ENCODE assay signal across 9 cellular contexts in the genomic region with DNA sequence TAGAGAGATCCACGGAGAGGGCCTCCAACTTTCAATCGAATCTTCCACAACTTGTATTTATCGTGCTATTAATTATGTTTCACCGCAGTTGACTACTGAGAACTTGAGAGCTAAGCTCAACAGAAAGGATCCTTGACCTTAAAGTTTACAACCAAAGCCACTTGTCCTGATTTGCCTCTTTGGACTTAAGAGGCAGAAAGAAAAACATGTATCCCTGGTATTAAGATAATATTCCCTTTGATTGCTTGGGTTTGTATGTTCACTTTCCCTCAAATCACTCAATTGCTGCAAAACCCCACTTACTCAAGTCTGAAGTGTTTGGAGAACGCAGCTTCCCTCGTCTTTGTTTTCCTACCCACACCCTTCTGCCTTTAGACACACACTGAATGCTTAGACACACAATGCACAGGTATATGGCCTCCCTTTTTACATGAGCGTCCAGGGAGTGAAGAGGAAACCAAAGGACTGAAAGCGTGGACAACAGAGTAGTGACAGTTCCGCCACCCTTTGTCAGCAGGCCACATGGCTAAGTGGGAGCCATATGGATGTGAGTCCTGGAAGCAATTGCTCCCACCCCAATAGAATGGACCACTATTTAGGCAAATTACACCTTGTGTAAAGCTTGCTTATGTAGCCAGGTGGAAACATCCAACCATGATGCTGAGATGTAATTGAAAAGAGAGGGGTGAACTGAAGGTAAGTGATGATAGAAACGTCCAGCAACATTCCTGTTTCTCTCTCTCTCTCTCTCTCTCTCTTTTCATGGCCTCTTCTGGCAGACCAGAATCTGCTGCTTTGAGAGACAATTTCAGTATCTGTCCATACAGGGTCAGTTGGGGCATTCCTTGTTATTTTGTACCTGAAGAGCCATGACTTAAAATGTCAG. TPM values are rescaled to one million over a fixed set of nuclear protein-coding genes. Genes with fewer than 3 reads are reported as not detected.
DNase-seq lines count a peak whose midpoint lies in the region; ATAC-seq and TF ChIP-seq lines count a peak whose summit lies in the region.
"Had no signal": no experiment of that assay in that cellular context is flagged by ENCODE, and none has a peak within 500 bp of the region (broad histone marks: within the 10 kb centered on the region; RNA-seq: fewer than 3 reads in every experiment).

No MANE protein-coding gene starts in this region.

- H3K9me2 ChIP-seq in neural cell (ENCODE audit: insufficient read depth, low read length) = no peaks in the 10 kb centered on the region

- TF ChIP-seq EP300 in neural cell (conservative IDR thresholded peaks at IDR 0.05; ENCODE audit: poor library complexity, severe bottlenecking) = no peak

- peak overlapping the region; percentile 65 to 76 for H3K4me3 ChIP-seq in duodenal mucosa (ENCODE audit: low read depth in 1 of 2, low read length in 2 of 2)
- H3K4me3 ChIP-seq in neural cell (ENCODE audit: low read length) = peak overlapping the region; percentile 86

- no peak for ATAC-seq in HG02798 (IDR thresholded peaks at IDR 0.05; ENCODE audit: poor library complexity, unreplicated experiment)
- no peak for ATAC-seq in GM18520 (IDR thresholded peaks at IDR 0.05; ENCODE audit: unreplicated experiment)

- H3K79me2 ChIP-seq in neural cell (replicated peaks; ENCODE audit: insufficient read depth, low read length) = no peaks in the 10 kb centered on the region

- no peaks in the 10 kb centered on the region for H4K20me1 ChIP-seq in neural cell (ENCODE audit: insufficient read depth)

- H3K9me3 ChIP-seq in duodenal mucosa (ENCODE audit: control insufficient read depth in 1 of 2, low read length in 2 of 2) = no peaks in the 10 kb centered on the region
- no peaks in the 10 kb centered on the region for H3K9me3 ChIP-seq in neural cell (ENCODE audit: low read length)
- H3K9me3 ChIP-seq: upper lobe of left lung had no signal

- H2AFZ ChIP-seq in neural cell (ENCODE audit: low read depth, low read length) = no peak overlapping the region

- peaks cover 3% of the 10 kb centered on the region for H3F3A ChIP-seq in neural cell (ENCODE audit: insufficient read depth, low read length, poor library complexity, severe bottlenecking)

- peak overlapping the region in 1 of 2 donors; percentile 60 for H3K9ac ChIP-seq in duodenal mucosa (ENCODE audit: low read depth in 1 of 2, low read length in 2 of 2)
- no peak overlapping the region for H3K9ac ChIP-seq in neural cell (ENCODE audit: low read length)

- H3K4me2 ChIP-seq in neural cell (ENCODE audit: low read length) = no peak overlapping the region

- peaks cover 32 to 45% of the 10 kb centered on the region in 2 donors for H3K4me1 ChIP-seq in duodenal mucosa (ENCODE audit: control insufficient read depth in 1 of 2, insufficient read depth in 2 of 2, low read length in 2 of 2)

- DNase-seq in NCI-H1417 (lab: John Stamatoyannopoulos, UW) (peak in 2 of 3 experiments; percentile 69 to 84), NCI-H1417 treated with DMSO at 0.1 percent for 48 hours (lab: John Stamatoyannopoulos, UW) (no peak), NCI-H1930 (lab: John Stamatoyannopoulos, UW) (peak; percentile 24 to 33)
- DNase-seq in stimulated activated naive CD4-positive, alpha-beta T cell (lab: John Stamatoyannopoulos, UW) = no peak

- peaks cover 4 to 8% of the 10 kb centered on the region in 2 donors for H3K27me3 ChIP-seq in duodenal mucosa (ENCODE audit: control insufficient read depth in 1 of 2, insufficient read depth in 2 of 2, low read length in 2 of 2)
- H3K27me3 ChIP-seq in neural cell (ENCODE audit: insufficient read depth, low read depth, low read length) = peaks cover 17% of the 10 kb centered on the region

- TF ChIP-seq RAD21 in neural cell (conservative IDR thresholded peaks at IDR 0.05) = no peak

- H3K27ac ChIP-seq in duodenal mucosa (ENCODE audit: low read depth, low read length) (peak overlapping the region; percentile 6), neural cell (ENCODE audit: low read length) (no peak overlapping the region)

- H3K36me3 ChIP-seq in duodenal mucosa (ENCODE audit: control insufficient read depth in 1 of 2, insufficient read depth in 2 of 2, low read length in 2 of 2) (no peaks in the 10 kb centered on the region), neural cell (ENCODE audit: insufficient read depth, low read length) (no peaks in the 10 kb centered on the region)
- H3K36me3 ChIP-seq: upper lobe of left lung had no signal

- TF ChIP-seq CTCF in neural cell (IDR thresholded peaks at IDR 0.05; ENCODE audit: poor library complexity, severe bottlenecking) = no peak

TF ChIP-seq in neural cell, 6 proteins besides CTCF, POLR2A, EP300 and RAD21:
- TF ChIP-seq, protein P1, sequence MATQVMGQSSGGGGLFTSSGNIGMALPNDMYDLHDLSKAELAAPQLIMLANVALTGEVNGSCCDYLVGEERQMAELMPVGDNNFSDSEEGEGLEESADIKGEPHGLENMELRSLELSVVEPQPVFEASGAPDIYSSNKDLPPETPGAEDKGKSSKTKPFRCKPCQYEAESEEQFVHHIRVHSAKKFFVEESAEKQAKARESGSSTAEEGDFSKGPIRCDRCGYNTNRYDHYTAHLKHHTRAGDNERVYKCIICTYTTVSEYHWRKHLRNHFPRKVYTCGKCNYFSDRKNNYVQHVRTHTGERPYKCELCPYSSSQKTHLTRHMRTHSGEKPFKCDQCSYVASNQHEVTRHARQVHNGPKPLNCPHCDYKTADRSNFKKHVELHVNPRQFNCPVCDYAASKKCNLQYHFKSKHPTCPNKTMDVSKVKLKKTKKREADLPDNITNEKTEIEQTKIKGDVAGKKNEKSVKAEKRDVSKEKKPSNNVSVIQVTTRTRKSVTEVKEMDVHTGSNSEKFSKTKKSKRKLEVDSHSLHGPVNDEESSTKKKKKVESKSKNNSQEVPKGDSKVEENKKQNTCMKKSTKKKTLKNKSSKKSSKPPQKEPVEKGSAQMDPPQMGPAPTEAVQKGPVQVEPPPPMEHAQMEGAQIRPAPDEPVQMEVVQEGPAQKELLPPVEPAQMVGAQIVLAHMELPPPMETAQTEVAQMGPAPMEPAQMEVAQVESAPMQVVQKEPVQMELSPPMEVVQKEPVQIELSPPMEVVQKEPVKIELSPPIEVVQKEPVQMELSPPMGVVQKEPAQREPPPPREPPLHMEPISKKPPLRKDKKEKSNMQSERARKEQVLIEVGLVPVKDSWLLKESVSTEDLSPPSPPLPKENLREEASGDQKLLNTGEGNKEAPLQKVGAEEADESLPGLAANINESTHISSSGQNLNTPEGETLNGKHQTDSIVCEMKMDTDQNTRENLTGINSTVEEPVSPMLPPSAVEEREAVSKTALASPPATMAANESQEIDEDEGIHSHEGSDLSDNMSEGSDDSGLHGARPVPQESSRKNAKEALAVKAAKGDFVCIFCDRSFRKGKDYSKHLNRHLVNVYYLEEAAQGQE (IDR thresholded peaks at IDR 0.05; ENCODE audit: borderline replicate concordance) = no peak
- TF ChIP-seq TAF1 (IDR thresholded peaks at IDR 0.05; ENCODE audit: low read depth) (no peak), POLR2AphosphoS5 (IDR thresholded peaks at IDR 0.05) (no peak), SMC3 (conservative IDR thresholded peaks at IDR 0.05; ENCODE audit: poor library complexity) (no peak), MXI1 (conservative IDR thresholded peaks at IDR 0.05; ENCODE audit: poor library complexity, severe bottlenecking) (no peak), EZH2 (IDR thresholded peaks at IDR 0.05; ENCODE audit: borderline replicate concordance, insufficient read depth, low read length, poor library complexity, severe bottlenecking) (no peak)

RNA-seq across cellular contexts. Expression of a gene that starts 1.4 kb away (rescaled TPM):
- 3.8 and 4.0 TPM in 2 replicates for polyA plus RNA-seq in neural cell
- polyA minus RNA-seq in neural cell = 9.3 and 11.3 TPM in 2 replicates

Comparison
In these comparisons a context has a peak if more than half of its experiments do, and no peak if none do; other contexts are left out.
1. DNase-seq: peak in NCI-H1417 (2 of 3) and NCI-H1930 (2 of 2); none in NCI-H1417 treated with DMSO at 0.1 percent for 48 hours (single experiment) and stimulated activated naive CD4-positive, alpha-beta T cell (0 of 6).